Comparison of ENCODE assay signal across 16 cellular contexts in the genomic region with DNA sequence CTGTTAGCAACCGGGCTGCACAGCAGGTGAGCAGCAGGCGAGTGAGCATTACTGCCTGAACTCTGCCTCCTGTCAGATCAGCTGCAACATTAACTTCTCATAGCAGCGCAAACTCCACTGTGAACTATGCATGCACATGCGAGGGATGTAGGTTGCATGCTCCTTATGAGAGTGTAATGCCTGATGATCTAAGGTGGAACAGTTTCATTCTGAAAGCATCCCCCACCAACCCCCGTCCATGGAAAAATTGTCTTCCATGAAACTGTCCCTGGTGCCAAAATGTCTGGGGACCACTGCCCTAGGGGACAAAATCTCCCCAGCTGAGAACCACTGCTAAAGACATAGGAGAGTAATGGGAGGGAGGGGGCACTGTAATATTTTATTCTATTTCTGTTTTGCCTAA. TPM values are rescaled to one million over a fixed set of nuclear protein-coding genes. Genes with fewer than 3 reads are reported as not detected.
DNase-seq lines count a peak whose midpoint lies in the region; ATAC-seq, FAIRE-seq and TF ChIP-seq lines count a peak whose summit lies in the region.
"Had no signal": no experiment of that assay in that cellular context is flagged by ENCODE, and none has a peak within 500 bp of the region (broad histone marks: within the 10 kb centered on the region; RNA-seq: fewer than 3 reads in every experiment).

No MANE protein-coding gene starts in this region.

- intact Hi-C loops in left colon (cut with DNase I, micrococcal nuclease): no loop called here

- peak overlapping the region; percentile 54 for H3K4me3 Mint-ChIP-seq in activated naive CD8-positive, alpha-beta T cell treated with anti-CD3 and anti-CD28 coated beads, Interleukin-2, amount 10 ng/mL, durations not matched to agents 7 days and 5 days

- FAIRE-seq in GM12891 (lab: Jason Lieb, UNC): peak; percentile 92

- no peak for TF ChIP-seq POLR2A in GM12891 (IDR thresholded peaks at IDR 0.05; ENCODE audit: low read depth, low read length)

- DNase-seq in GM12891 (ENCODE audit: insufficient read length, low spot score): no peak
- DNase-seq in NCI-H69 (lab: John Stamatoyannopoulos, UW): peak; percentile 64
- DNase-seq in activated naive CD8-positive, alpha-beta T cell treated with anti-CD3 and anti-CD28 coated beads, Interleukin-2, amount 10 ng/mL, durations not matched to agents 7 days and 5 days: peak; percentile 40
- no peak for DNase-seq in mesenteric fat pad (ENCODE audit: low spot score)
- no peak for DNase-seq in left colon
- DNase-seq: activated effector memory CD4-positive, alpha-beta T cell treated with anti-CD3 and anti-CD28 coated beads, Interleukin-2, amount 50 U/mL, for 16 hours; Calu3; cortex of kidney; left lung; MG63; NCI-H82; nucleus accumbens; substantia nigra had no signal

- POLR2A ChIA-PET in activated naive CD8-positive, alpha-beta T cell treated with anti-CD3 and anti-CD28 coated beads, Interleukin-2, amount 10 ng/mL, durations not matched to agents 7 days and 5 days (lab: Charles Lee): no interaction called here

- H3K4me1 Mint-ChIP-seq in activated naive CD8-positive, alpha-beta T cell treated with anti-CD3 and anti-CD28 coated beads, Interleukin-2, amount 10 ng/mL, durations not matched to agents 7 days and 5 days: peaks cover 33% of the 10 kb centered on the region

- H3K27me3 Mint-ChIP-seq in activated naive CD8-positive, alpha-beta T cell treated with anti-CD3 and anti-CD28 coated beads, Interleukin-2, amount 10 ng/mL, durations not matched to agents 7 days and 5 days: peaks cover 9% of the 10 kb centered on the region

- no peak overlapping the region for H3K27ac Mint-ChIP-seq in activated naive CD8-positive, alpha-beta T cell treated with anti-CD3 and anti-CD28 coated beads, Interleukin-2, amount 10 ng/mL, durations not matched to agents 7 days and 5 days

- H3K36me3 Mint-ChIP-seq in activated naive CD8-positive, alpha-beta T cell treated with anti-CD3 and anti-CD28 coated beads, Interleukin-2, amount 10 ng/mL, durations not matched to agents 7 days and 5 days: no peaks in the 10 kb centered on the region

- ATAC-seq in GM21423 (IDR thresholded peaks at IDR 0.05; ENCODE audit: unreplicated experiment) (peak; percentile 9), HG03108 (IDR thresholded peaks at IDR 0.05; ENCODE audit: unreplicated experiment) (no peak), SK-N-SH treated with all-trans-retinoic acid at 6 μM for 48 hours (no peak), left colon (no peak)
- peak; percentile 46 for ATAC-seq in activated naive CD8-positive, alpha-beta T cell treated with anti-CD3 and anti-CD28 coated beads, Interleukin-2, amount 10 ng/mL, durations not matched to agents 7 days and 5 days (ENCODE audit: low read depth)
- ATAC-seq: left lung had no signal

- no peaks in the 10 kb centered on the region for H3K9me3 Mint-ChIP-seq in activated naive CD8-positive, alpha-beta T cell treated with anti-CD3 and anti-CD28 coated beads, Interleukin-2, amount 10 ng/mL, durations not matched to agents 7 days and 5 days

TF ChIP-seq in GM12891, 5 proteins besides CTCF, POLR2A, EP300 and RAD21:
- TF ChIP-seq POU2F2 (IDR thresholded peaks at IDR 0.05; ENCODE audit: low read depth, low read length): no peak
- no peak for TF ChIP-seq TAF1 (IDR thresholded peaks at IDR 0.05; ENCODE audit: low read depth, low read length)
- TF ChIP-seq PAX5 (IDR thresholded peaks at IDR 0.05; ENCODE audit: insufficient read depth, low read length, severe bottlenecking): no peak
- no peak for TF ChIP-seq POLR2AphosphoS5 (IDR thresholded peaks at IDR 0.05; ENCODE audit: low read depth, low read length)
- TF ChIP-seq SPI1 (IDR thresholded peaks at IDR 0.05; ENCODE audit: low read depth, low read length): no peak

TF ChIP-seq in SK-N-SH treated with all-trans-retinoic acid at 6 μM for 48 hours, 23 proteins besides CTCF, POLR2A, EP300 and RAD21 (continues in another document):
- TF ChIP-seq BACH2 (CRISPR knock-in tag; IDR thresholded peaks at IDR 0.05; ENCODE audit: borderline replicate concordance): no peak
- TF ChIP-seq ZNF8 (CRISPR knock-in tag; IDR thresholded peaks at IDR 0.05): no peak
- no peak for TF ChIP-seq OSR1 (CRISPR knock-in tag; IDR thresholded peaks at IDR 0.05)
- no peak for TF ChIP-seq RARB (CRISPR knock-in tag; IDR thresholded peaks at IDR 0.05)
- TF ChIP-seq SNAI2 (CRISPR knock-in tag; IDR thresholded peaks at IDR 0.05): no peak
- no peak for TF ChIP-seq ISL1 (CRISPR knock-in tag; IDR thresholded peaks at IDR 0.05)
- TF ChIP-seq, protein P1, sequence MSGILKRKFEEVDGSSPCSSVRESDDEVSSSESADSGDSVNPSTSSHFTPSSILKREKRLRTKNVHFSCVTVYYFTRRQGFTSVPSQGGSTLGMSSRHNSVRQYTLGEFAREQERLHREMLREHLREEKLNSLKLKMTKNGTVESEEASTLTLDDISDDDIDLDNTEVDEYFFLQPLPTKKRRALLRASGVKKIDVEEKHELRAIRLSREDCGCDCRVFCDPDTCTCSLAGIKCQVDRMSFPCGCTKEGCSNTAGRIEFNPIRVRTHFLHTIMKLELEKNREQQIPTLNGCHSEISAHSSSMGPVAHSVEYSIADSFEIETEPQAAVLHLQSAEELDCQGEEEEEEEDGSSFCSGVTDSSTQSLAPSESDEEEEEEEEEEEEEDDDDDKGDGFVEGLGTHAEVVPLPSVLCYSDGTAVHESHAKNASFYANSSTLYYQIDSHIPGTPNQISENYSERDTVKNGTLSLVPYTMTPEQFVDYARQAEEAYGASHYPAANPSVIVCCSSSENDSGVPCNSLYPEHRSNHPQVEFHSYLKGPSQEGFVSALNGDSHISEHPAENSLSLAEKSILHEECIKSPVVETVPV (CRISPR knock-in tag; IDR thresholded peaks at IDR 0.05): no peak
- TF ChIP-seq GLIS3 (CRISPR knock-in tag; IDR thresholded peaks at IDR 0.05): no peak
- no peak for TF ChIP-seq TCF4 (CRISPR knock-in tag; IDR thresholded peaks at IDR 0.05; ENCODE audit: borderline replicate concordance)
- no peak for TF ChIP-seq CSDC2 (CRISPR knock-in tag; IDR thresholded peaks at IDR 0.05)
- TF ChIP-seq, protein P2, sequence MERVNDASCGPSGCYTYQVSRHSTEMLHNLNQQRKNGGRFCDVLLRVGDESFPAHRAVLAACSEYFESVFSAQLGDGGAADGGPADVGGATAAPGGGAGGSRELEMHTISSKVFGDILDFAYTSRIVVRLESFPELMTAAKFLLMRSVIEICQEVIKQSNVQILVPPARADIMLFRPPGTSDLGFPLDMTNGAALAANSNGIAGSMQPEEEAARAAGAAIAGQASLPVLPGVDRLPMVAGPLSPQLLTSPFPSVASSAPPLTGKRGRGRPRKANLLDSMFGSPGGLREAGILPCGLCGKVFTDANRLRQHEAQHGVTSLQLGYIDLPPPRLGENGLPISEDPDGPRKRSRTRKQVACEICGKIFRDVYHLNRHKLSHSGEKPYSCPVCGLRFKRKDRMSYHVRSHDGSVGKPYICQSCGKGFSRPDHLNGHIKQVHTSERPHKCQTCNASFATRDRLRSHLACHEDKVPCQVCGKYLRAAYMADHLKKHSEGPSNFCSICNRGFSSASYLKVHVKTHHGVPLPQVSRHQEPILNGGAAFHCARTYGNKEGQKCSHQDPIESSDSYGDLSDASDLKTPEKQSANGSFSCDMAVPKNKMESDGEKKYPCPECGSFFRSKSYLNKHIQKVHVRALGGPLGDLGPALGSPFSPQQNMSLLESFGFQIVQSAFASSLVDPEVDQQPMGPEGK (CRISPR knock-in tag; IDR thresholded peaks at IDR 0.05; ENCODE audit: borderline replicate concordance): no peak
- no peak for TF ChIP-seq ZNF70 (CRISPR knock-in tag; IDR thresholded peaks at IDR 0.05)
- TF ChIP-seq, protein P3, sequence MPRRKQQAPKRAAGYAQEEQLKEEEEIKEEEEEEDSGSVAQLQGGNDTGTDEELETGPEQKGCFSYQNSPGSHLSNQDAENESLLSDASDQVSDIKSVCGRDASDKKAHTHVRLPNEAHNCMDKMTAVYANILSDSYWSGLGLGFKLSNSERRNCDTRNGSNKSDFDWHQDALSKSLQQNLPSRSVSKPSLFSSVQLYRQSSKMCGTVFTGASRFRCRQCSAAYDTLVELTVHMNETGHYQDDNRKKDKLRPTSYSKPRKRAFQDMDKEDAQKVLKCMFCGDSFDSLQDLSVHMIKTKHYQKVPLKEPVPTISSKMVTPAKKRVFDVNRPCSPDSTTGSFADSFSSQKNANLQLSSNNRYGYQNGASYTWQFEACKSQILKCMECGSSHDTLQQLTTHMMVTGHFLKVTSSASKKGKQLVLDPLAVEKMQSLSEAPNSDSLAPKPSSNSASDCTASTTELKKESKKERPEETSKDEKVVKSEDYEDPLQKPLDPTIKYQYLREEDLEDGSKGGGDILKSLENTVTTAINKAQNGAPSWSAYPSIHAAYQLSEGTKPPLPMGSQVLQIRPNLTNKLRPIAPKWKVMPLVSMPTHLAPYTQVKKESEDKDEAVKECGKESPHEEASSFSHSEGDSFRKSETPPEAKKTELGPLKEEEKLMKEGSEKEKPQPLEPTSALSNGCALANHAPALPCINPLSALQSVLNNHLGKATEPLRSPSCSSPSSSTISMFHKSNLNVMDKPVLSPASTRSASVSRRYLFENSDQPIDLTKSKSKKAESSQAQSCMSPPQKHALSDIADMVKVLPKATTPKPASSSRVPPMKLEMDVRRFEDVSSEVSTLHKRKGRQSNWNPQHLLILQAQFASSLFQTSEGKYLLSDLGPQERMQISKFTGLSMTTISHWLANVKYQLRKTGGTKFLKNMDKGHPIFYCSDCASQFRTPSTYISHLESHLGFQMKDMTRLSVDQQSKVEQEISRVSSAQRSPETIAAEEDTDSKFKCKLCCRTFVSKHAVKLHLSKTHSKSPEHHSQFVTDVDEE (CRISPR knock-in tag; IDR thresholded peaks at IDR 0.05): no peak
- no peak for TF ChIP-seq ZFP30 (CRISPR knock-in tag; IDR thresholded peaks at IDR 0.05)
- no peak for TF ChIP-seq TOX (CRISPR knock-in tag; IDR thresholded peaks at IDR 0.05; ENCODE audit: borderline replicate concordance)
- no peak for TF ChIP-seq PPARA (CRISPR knock-in tag; IDR thresholded peaks at IDR 0.05; ENCODE audit: borderline replicate concordance)

RNA-seq across cellular contexts. Expression of a gene that starts 51.1 kb away (rescaled TPM):
- polyA plus RNA-seq in GM12891 (2012; ENCODE audit: low read depth, missing spikeins): 17.0 TPM
- 10 to 100 TPM; 10.1 to 10.7 TPM for total RNA-seq in activated naive CD8-positive, alpha-beta T cell treated with anti-CD3 and anti-CD28 coated beads, Interleukin-2, amount 10 ng/mL, durations not matched to agents 7 days and 5 days
- 15.7 TPM for total RNA-seq in mesenteric fat pad
- 10 to 100 TPM; 56.7 to 69.4 TPM for total RNA-seq in left colon

Comparison
In these comparisons a context has a peak if more than half of its experiments do, and no peak if none do; other contexts are left out.
1. DNase-seq: peak in NCI-H69 (single experiment) and activated naive CD8-positive, alpha-beta T cell treated with anti-CD3 and anti-CD28 coated beads, Interleukin-2, amount 10 ng/mL, durations not matched to agents 7 days and 5 days (single experiment); none in GM12891 (single experiment), mesenteric fat pad (single experiment) and left colon (0 of 2).
2. ATAC-seq: peak in GM21423 (single experiment) and activated naive CD8-positive, alpha-beta T cell treated with anti-CD3 and anti-CD28 coated beads, Interleukin-2, amount 10 ng/mL, durations not matched to agents 7 days and 5 days (single experiment); none in HG03108 (single experiment), SK-N-SH treated with all-trans-retinoic acid at 6 μM for 48 hours (single experiment) and left colon (single experiment).